ENCODE assay signal across 2 cellular contexts in genomic region chr14:77116194-77116817, GRCh38.
TF ChIP-seq lines count a peak whose summit lies in the region.

No MANE protein-coding gene starts in this region.

TF ChIP-seq in HCT116, 20 proteins besides CTCF, POLR2A, EP300 and RAD21:
- TF ChIP-seq YY1 (IDR thresholded peaks at IDR 0.05; ENCODE audit: extremely low read depth, insufficient replicate concordance, low read depth, low read length) (no peak), EZH2phosphoT487 (IDR thresholded peaks at IDR 0.05; ENCODE audit: borderline replicate concordance) (no peak), ATF3 (IDR thresholded peaks at IDR 0.05) (no peak), ZNF274 (IDR thresholded peaks at IDR 0.05; ENCODE audit: low read depth, low read length) (no peak), JUND (IDR thresholded peaks at IDR 0.05) (no peak), ZFX (IDR thresholded peaks at IDR 0.05) (no peak), TCF7L2 (IDR thresholded peaks at IDR 0.05; ENCODE audit: borderline replicate concordance, extremely low read depth, insufficient read depth, insufficient read length) (no peak), CEBPB (IDR thresholded peaks at IDR 0.05; ENCODE audit: low read depth) (no peak), SP1 (IDR thresholded peaks at IDR 0.05; ENCODE audit: low read depth) (no peak), POLR2AphosphoS5 (IDR thresholded peaks at IDR 0.05; ENCODE audit: low read depth, low read length) (no peak), MAX (IDR thresholded peaks at IDR 0.05) (no peak), CBX3 (IDR thresholded peaks at IDR 0.05; ENCODE audit: low read depth) (no peak), FOSL1 (IDR thresholded peaks at IDR 0.05; ENCODE audit: low read depth) (no peak), EGR1 (IDR thresholded peaks at IDR 0.05; ENCODE audit: low read depth) (no peak), SRF (IDR thresholded peaks at IDR 0.05; ENCODE audit: low read depth) (no peak), SIN3A (IDR thresholded peaks at IDR 0.05; ENCODE audit: low read depth) (no peak)
- TF ChIP-seq, protein P1, sequence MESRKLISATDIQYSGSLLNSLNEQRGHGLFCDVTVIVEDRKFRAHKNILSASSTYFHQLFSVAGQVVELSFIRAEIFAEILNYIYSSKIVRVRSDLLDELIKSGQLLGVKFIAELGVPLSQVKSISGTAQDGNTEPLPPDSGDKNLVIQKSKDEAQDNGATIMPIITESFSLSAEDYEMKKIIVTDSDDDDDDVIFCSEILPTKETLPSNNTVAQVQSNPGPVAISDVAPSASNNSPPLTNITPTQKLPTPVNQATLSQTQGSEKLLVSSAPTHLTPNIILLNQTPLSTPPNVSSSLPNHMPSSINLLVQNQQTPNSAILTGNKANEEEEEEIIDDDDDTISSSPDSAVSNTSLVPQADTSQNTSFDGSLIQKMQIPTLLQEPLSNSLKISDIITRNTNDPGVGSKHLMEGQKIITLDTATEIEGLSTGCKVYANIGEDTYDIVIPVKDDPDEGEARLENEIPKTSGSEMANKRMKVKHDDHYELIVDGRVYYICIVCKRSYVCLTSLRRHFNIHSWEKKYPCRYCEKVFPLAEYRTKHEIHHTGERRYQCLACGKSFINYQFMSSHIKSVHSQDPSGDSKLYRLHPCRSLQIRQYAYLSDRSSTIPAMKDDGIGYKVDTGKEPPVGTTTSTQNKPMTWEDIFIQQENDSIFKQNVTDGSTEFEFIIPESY (IDR thresholded peaks at IDR 0.05; ENCODE audit: extremely low read depth, insufficient replicate concordance, low read length), result no peak

TF ChIP-seq in K562, 482 proteins besides CTCF, POLR2A, EP300 and RAD21:
- TF ChIP-seq RNF2 (IDR thresholded peaks at IDR 0.05) (no peak), ZNF589 (CRISPR knock-in tag; IDR thresholded peaks at IDR 0.05; ENCODE audit: low read depth) (no peak), LARP7 (IDR thresholded peaks at IDR 0.05) (no peak), CEBPG (CRISPR knock-in tag; IDR thresholded peaks at IDR 0.05) (no peak), CEBPG (tag; conservative IDR thresholded peaks at IDR 0.05 in 1 of 2, IDR thresholded peaks at IDR 0.05 in 1 of 2) (peak in 1 of 2 experiments; percentile 70; a peak in 2 of 4 replicates)
- TF ChIP-seq, protein P2, sequence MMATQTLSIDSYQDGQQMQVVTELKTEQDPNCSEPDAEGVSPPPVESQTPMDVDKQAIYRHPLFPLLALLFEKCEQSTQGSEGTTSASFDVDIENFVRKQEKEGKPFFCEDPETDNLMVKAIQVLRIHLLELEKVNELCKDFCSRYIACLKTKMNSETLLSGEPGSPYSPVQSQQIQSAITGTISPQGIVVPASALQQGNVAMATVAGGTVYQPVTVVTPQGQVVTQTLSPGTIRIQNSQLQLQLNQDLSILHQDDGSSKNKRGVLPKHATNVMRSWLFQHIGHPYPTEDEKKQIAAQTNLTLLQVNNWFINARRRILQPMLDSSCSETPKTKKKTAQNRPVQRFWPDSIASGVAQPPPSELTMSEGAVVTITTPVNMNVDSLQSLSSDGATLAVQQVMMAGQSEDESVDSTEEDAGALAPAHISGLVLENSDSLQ (IDR thresholded peaks at IDR 0.05), result peak; percentile 62
